9 cellular contexts compared by ENCODE assay signal in the genomic region with DNA sequence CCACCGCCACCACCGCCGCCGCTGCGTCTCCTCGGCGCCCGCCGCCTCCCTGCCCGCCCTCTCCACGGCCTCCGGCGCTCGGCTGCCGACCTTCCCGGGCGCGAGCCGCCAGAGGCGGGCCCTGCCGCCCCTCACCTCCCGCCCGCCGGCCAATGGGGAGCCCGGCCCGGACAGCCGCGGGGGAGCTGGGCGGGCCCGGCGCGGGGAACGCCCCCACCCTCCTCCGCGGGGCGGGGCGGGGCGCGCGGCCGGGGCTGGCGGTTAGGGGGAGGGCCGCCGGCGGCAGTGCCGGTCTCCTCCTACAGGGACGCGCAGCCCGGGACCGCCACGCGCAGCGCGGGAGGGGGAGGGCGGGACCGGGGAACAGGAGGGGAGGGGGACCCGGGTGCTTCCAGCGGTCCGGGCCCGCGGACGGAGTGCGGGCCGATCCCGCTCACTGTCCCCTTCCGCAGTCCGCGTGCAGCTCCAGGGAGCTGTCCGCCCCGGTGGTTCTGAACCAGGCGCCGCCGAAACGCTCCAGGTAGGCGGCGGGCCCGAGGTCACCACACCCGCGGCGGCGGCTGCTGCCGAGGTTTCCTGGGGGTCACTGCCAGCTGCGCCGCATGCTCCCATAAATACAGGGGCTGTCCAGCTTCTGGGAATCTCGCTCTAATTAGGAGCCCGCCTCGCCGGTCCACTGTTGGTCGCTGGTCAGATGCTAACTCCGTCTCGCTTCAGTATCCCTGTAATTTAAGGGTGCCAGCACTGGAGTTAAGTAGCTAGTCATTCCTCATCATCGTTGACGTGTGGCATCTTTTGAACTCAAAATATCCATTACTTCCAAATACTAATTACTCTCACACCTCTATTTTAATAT. TPM values are rescaled to one million over a fixed set of nuclear protein-coding genes. Genes with fewer than 3 reads are reported as not detected.
DNase-seq lines count a peak whose midpoint lies in the region; ATAC-seq and TF ChIP-seq lines count a peak whose summit lies in the region.
"Had no signal": no experiment of that assay in that cellular context is flagged by ENCODE, and none has a peak within 500 bp of the region (broad histone marks: within the 10 kb centered on the region; RNA-seq: fewer than 3 reads in every experiment).

A gene with protein sequence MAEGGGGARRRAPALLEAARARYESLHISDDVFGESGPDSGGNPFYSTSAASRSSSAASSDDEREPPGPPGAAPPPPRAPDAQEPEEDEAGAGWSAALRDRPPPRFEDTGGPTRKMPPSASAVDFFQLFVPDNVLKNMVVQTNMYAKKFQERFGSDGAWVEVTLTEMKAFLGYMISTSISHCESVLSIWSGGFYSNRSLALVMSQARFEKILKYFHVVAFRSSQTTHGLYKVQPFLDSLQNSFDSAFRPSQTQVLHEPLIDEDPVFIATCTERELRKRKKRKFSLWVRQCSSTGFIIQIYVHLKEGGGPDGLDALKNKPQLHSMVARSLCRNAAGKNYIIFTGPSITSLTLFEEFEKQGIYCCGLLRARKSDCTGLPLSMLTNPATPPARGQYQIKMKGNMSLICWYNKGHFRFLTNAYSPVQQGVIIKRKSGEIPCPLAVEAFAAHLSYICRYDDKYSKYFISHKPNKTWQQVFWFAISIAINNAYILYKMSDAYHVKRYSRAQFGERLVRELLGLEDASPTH (minus strand): TSS at position 87 of the 856 bp plus-strand sequence. CDS start 404 bp downstream, outside the sequence.

- H3K9me3 ChIP-seq in MG63: no peaks in the 10 kb centered on the region; the same call in 1 of the 2 replicates
- H3K9me3 ChIP-seq in SK-N-MC (ENCODE audit: low read depth, low read length): no peaks in the 10 kb centered on the region
- no peaks in the 10 kb centered on the region for H3K9me3 ChIP-seq in heart right ventricle
- H3K9me3 ChIP-seq in uterus: no peaks in the 10 kb centered on the region

- H3K4me3 Mint-ChIP-seq in activated naive CD8-positive, alpha-beta T cell treated with anti-CD3 and anti-CD28 coated beads, Interleukin-2, amount 50 U/mL, for 24 hours: peak within 1 kb of the TSS; percentile 69
- H3K4me3 Mint-ChIP-seq in progenitor cell of endocrine pancreas (ENCODE audit: low read depth): peak within 1 kb of the TSS; percentile 83

- peaks cover 2% of the 10 kb centered on the region for H3K36me3 Mint-ChIP-seq in activated naive CD8-positive, alpha-beta T cell treated with anti-CD3 and anti-CD28 coated beads, Interleukin-2, amount 50 U/mL, for 24 hours (ENCODE audit: low read depth)
- peaks cover under 1% of the 10 kb centered on the region for H3K36me3 Mint-ChIP-seq in progenitor cell of endocrine pancreas (ENCODE audit: insufficient read depth)

- 1% methylated on average over 49 to 91 of the region's 93 CpGs for WGBS in heart right ventricle, 2 donors

- H3K4me3 ChIP-seq in H7 (ENCODE audit: insufficient read depth, low read depth, low read length): peak within 1 kb of the TSS; percentile 58
- H3K4me3 ChIP-seq in MG63: peak within 1 kb of the TSS; percentile 35
- H3K4me3 ChIP-seq in SK-N-MC: peak within 1 kb of the TSS; percentile 73
- H3K4me3 ChIP-seq in heart right ventricle: peak within 1 kb of the TSS; percentile 21 to 60 (median 55)
- peak within 1 kb of the TSS; percentile 27 to 39 for H3K4me3 ChIP-seq in uterus

- H3K36me3 ChIP-seq in H7 (replicated peaks; ENCODE audit: control insufficient read depth, insufficient read depth, low read length) (no peaks in the 10 kb centered on the region), MG63 (no peaks in the 10 kb centered on the region), SK-N-MC (ENCODE audit: insufficient read depth, low read length) (no peaks in the 10 kb centered on the region), heart right ventricle (no peaks in the 10 kb centered on the region), uterus (no peaks in the 10 kb centered on the region)

- H3K27me3 ChIP-seq in H7 (ENCODE audit: control insufficient read depth, insufficient read depth, low read length) (peaks cover 14% of the 10 kb centered on the region), MG63 (peaks cover 58% of the 10 kb centered on the region), heart right ventricle (peaks cover 0 to 65% (median 46%) of the 10 kb centered on the region in 7 donors), uterus (no peaks in the 10 kb centered on the region)

- peaks cover 4% of the 10 kb centered on the region for H3K9me3 Mint-ChIP-seq in activated naive CD8-positive, alpha-beta T cell treated with anti-CD3 and anti-CD28 coated beads, Interleukin-2, amount 50 U/mL, for 24 hours
- no peaks in the 10 kb centered on the region for H3K9me3 Mint-ChIP-seq in progenitor cell of endocrine pancreas (ENCODE audit: low read depth)

- TF ChIP-seq CTCF in heart right ventricle (IDR thresholded peaks at IDR 0.05): peak in 1 of 9 donors; percentile 14
- peak; percentile 18 for TF ChIP-seq CTCF in progenitor cell of endocrine pancreas (IDR thresholded peaks at IDR 0.05; ENCODE audit: unreplicated experiment)
- TF ChIP-seq CTCF in uterus (IDR thresholded peaks at IDR 0.05): no peak

- peak; percentile 83 for ATAC-seq in activated naive CD8-positive, alpha-beta T cell treated with anti-CD3 and anti-CD28 coated beads, Interleukin-2, amount 50 U/mL, for 24 hours
- peak; percentile 92 to 97 (median 94) for ATAC-seq in heart right ventricle

- peaks cover 50% of the 10 kb centered on the region for H3K27me3 Mint-ChIP-seq in activated naive CD8-positive, alpha-beta T cell treated with anti-CD3 and anti-CD28 coated beads, Interleukin-2, amount 50 U/mL, for 24 hours
- H3K27me3 Mint-ChIP-seq in progenitor cell of endocrine pancreas: peaks cover 63% of the 10 kb centered on the region

- H3K27ac Mint-ChIP-seq in activated naive CD8-positive, alpha-beta T cell treated with anti-CD3 and anti-CD28 coated beads, Interleukin-2, amount 50 U/mL, for 24 hours: no peak within 1 kb of the TSS
- peak within 1 kb of the TSS; percentile 87 for H3K27ac Mint-ChIP-seq in progenitor cell of endocrine pancreas

- TF ChIP-seq POLR2A in uterus (IDR thresholded peaks at IDR 0.05): no peak

- H3K27ac ChIP-seq in SK-N-MC: no peak within 1 kb of the TSS
- H3K27ac ChIP-seq in heart right ventricle: no peak within 1 kb of the TSS
- H3K27ac ChIP-seq in uterus: no peak within 1 kb of the TSS
- H3K27ac ChIP-seq: epithelial cell of prostate had no signal

- H3K9ac ChIP-seq in SK-N-MC (ENCODE audit: insufficient read length): no peak within 1 kb of the TSS

- H3K4me1 ChIP-seq in heart right ventricle (peaks cover 4 to 28% (median 14%) of the 10 kb centered on the region in 9 donors), uterus (peaks cover 0 to 9% of the 10 kb centered on the region in 2 donors)

- DNase-seq in ELF-1 (ENCODE audit: low read depth, low spot score) (peak; percentile 87), H7 (peak; percentile 98), MG63 (peak; percentile 68), SK-N-MC (ENCODE audit: low read depth, low spot score) (no peak), heart right ventricle (peak; percentile 66 to 73), progenitor cell of endocrine pancreas (ENCODE audit: low spot score, unreplicated experiment) (peak; percentile 87), uterus (peak in 1 of 2 donors; percentile 37)
- peak; percentile 74 for DNase-seq in activated naive CD8-positive, alpha-beta T cell treated with anti-CD3 and anti-CD28 coated beads, Interleukin-2, amount 50 U/mL, for 24 hours

- H3K4me1 Mint-ChIP-seq in activated naive CD8-positive, alpha-beta T cell treated with anti-CD3 and anti-CD28 coated beads, Interleukin-2, amount 50 U/mL, for 24 hours: peaks cover 12% of the 10 kb centered on the region
- peaks cover 15% of the 10 kb centered on the region for H3K4me1 Mint-ChIP-seq in progenitor cell of endocrine pancreas (ENCODE audit: low read depth)

- intact Hi-C loops in heart right ventricle (cut with DNase I): no loop called here
- intact Hi-C loops in uterus (cut with DNase I; ENCODE audit: low total_unique reads): no loop called here

RNA-seq across cellular contexts. Expression of the gene that starts here (rescaled TPM):
- 29.8 and 34.7 TPM in 2 replicates for total RNA-seq in H7 (2014; rRNA removed; shearing (Covaris generic))
- total RNA-seq in MG63 (2014; rRNA removed; shearing (Covaris generic); ENCODE audit: low replicate concordance): 0.05 TPM in 1 of 2 replicates, not detected in the other
- total RNA-seq in heart right ventricle (10 to 100 TPM in 4 of 10 donors, 1 to 10 TPM in 6; 5.2 to 11.4 (median 8.8) TPM), progenitor cell of endocrine pancreas (12.6 and 16.2 TPM in 2 replicates), uterus (under 1 TPM; under 0.01 to 0.69 (median 0.11) TPM)
- polyA plus RNA-seq in heart right ventricle: under 1 TPM; 0.52 to 0.66 TPM

Comparison
In these comparisons a context has a peak if more than half of its experiments do, and no peak if none do; other contexts are left out.
1. Peak in DNase-seq and H3K4me3 ChIP-seq in MG63; RNA of the gene not detected or under 1 TPM.